Comparison of ENCODE assay signal across 8 cellular contexts in genomic region chr12:59595097-59595496, GRCh38. TPM values are rescaled to one million over a fixed set of nuclear protein-coding genes. Genes with fewer than 3 reads are reported as not detected.
DNase-seq lines count a peak whose midpoint lies in the region; ATAC-seq lines count a peak whose summit lies in the region.

No MANE protein-coding gene starts in this region.

- peaks cover 22% of the 10 kb centered on the region for H3K4me1 ChIP-seq in BLaER1

- peaks cover 27% of the 10 kb centered on the region for H3K36me3 Mint-ChIP-seq in central memory CD8-positive, alpha-beta T cell (ENCODE audit: insufficient read depth)
- H3K36me3 Mint-ChIP-seq in natural killer cell treated with Interleukin-12 subunit alpha and Interleukin-12 subunit beta and Interleukin-15 and Interleukin-18, amount 100 ng/mL, for 72 hours, result no peaks in the 10 kb centered on the region

- no peaks in the 10 kb centered on the region for H4K20me1 ChIP-seq in BLaER1

- peaks cover 48% of the 10 kb centered on the region for H3K4me1 Mint-ChIP-seq in central memory CD8-positive, alpha-beta T cell
- peaks cover 36 to 44% of the 10 kb centered on the region in 2 donors for H3K4me1 Mint-ChIP-seq in natural killer cell treated with Interleukin-12 subunit alpha and Interleukin-12 subunit beta and Interleukin-15 and Interleukin-18, amount 100 ng/mL, for 72 hours (ENCODE audit: low read depth in 2 of 2)

- H3K4me2 ChIP-seq in BLaER1, result peak overlapping the region; percentile 84

- H3K27me3 ChIP-seq in BLaER1, result no peaks in the 10 kb centered on the region

- H3K9ac ChIP-seq in BLaER1, result peak overlapping the region; percentile 68

- in situ Hi-C loops in KBM-7 (cut with MboI; ENCODE audit: low pct_unique_long_range_greater_than_20kb, low sequenced_read_pairs), result no loop called here

- DNase-seq in KBM-7 (peak; percentile 38), activated gamma-delta T cell treated with Interleukin-2 at 50 U/mL for 16 hours (no peak)
- no peak for DNase-seq in central memory CD8-positive, alpha-beta T cell (ENCODE audit: low spot score in 2 of 2)
- DNase-seq in natural killer cell treated with Interleukin-12 subunit alpha and Interleukin-12 subunit beta and Interleukin-15 and Interleukin-18, amount 100 ng/mL, for 72 hours (ENCODE audit: low spot score), result no peak

- peak overlapping the region; percentile 99 for H3K27ac Mint-ChIP-seq in central memory CD8-positive, alpha-beta T cell (ENCODE audit: low read depth)
- peak overlapping the region; percentile 98 for H3K27ac Mint-ChIP-seq in natural killer cell treated with Interleukin-12 subunit alpha and Interleukin-12 subunit beta and Interleukin-15 and Interleukin-18, amount 100 ng/mL, for 72 hours

- no peaks in the 10 kb centered on the region for H3K36me3 ChIP-seq in BLaER1

- H3K9me3 ChIP-seq in BLaER1, result no peaks in the 10 kb centered on the region

- peak overlapping the region; percentile 79 for H3K4me3 ChIP-seq in BLaER1

- H3K4me3 Mint-ChIP-seq in central memory CD8-positive, alpha-beta T cell, result peak overlapping the region; percentile 89
- H3K4me3 Mint-ChIP-seq in natural killer cell treated with Interleukin-12 subunit alpha and Interleukin-12 subunit beta and Interleukin-15 and Interleukin-18, amount 100 ng/mL, for 72 hours, result peak overlapping the region; percentile 97

- no peaks in the 10 kb centered on the region for H3K27me3 Mint-ChIP-seq in central memory CD8-positive, alpha-beta T cell
- no peaks in the 10 kb centered on the region for H3K27me3 Mint-ChIP-seq in natural killer cell treated with Interleukin-12 subunit alpha and Interleukin-12 subunit beta and Interleukin-15 and Interleukin-18, amount 100 ng/mL, for 72 hours

- peak overlapping the region; percentile 36; the same call in 1 of the 2 replicates for H3K27ac ChIP-seq in BLaER1

- H3K9me3 Mint-ChIP-seq in central memory CD8-positive, alpha-beta T cell, result no peaks in the 10 kb centered on the region
- no peaks in the 10 kb centered on the region for H3K9me3 Mint-ChIP-seq in natural killer cell treated with Interleukin-12 subunit alpha and Interleukin-12 subunit beta and Interleukin-15 and Interleukin-18, amount 100 ng/mL, for 72 hours

- ATAC-seq in central memory CD8-positive, alpha-beta T cell (replicated peaks; ENCODE audit: extremely low read depth, poor library complexity, severe bottlenecking), result no peak
- ATAC-seq in natural killer cell treated with Interleukin-12 subunit alpha and Interleukin-12 subunit beta and Interleukin-15 and Interleukin-18, amount 100 ng/mL, for 72 hours, result no peak
- ATAC-seq in HG03159 (IDR thresholded peaks at IDR 0.05; ENCODE audit: unreplicated experiment) (no peak), GM21723 (IDR thresholded peaks at IDR 0.05; ENCODE audit: unreplicated experiment) (no peak), GM18520 (IDR thresholded peaks at IDR 0.05; ENCODE audit: unreplicated experiment) (no peak)

RNA-seq across cellular contexts. Expression of gene SLC16A7, which starts 0.7 kb away (rescaled TPM):
- 10 to 100 TPM; 24.2 to 26.1 TPM for total RNA-seq in natural killer cell treated with Interleukin-12 subunit alpha and Interleukin-12 subunit beta and Interleukin-15 and Interleukin-18, amount 100 ng/mL, for 72 hours
